ENCODE assay signal across 1 cellular context in the genomic region with DNA sequence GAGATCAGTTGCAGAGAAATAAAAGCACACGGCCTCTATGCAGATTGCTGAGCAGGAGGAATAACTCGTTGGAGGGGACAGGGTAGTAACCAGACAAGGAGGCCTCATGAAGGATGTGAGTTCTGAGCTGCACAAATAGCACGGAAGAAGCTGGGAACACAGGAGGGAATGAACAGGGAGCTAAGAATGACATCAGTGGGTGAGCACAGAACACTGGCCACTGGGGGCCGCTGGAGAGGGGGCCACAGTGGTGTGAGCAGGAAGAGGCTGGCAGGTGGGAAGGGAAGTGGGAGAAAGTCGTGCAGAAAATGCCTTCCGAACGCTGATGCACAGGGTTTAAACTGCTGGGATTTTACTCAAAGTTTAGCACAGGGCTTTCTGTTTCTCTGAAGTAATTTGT.
TF ChIP-seq lines count a peak whose summit lies in the region.

No MANE protein-coding gene starts in this region.

TF ChIP-seq in HEK293, 187 proteins besides CTCF, POLR2A, EP300 and RAD21 (continued from another document):
- TF ChIP-seq KLF10 (tag by site-specific recombination; IDR thresholded peaks at IDR 0.05) (no peak), ZNF211 (tag by site-specific recombination; IDR thresholded peaks at IDR 0.05; ENCODE audit: low read depth) (no peak), ZNF341 (tag by site-specific recombination; IDR thresholded peaks at IDR 0.05; ENCODE audit: low read depth) (no peak), OVOL3 (tag by site-specific recombination; IDR thresholded peaks at IDR 0.05) (no peak)
- TF ChIP-seq, protein P1, sequence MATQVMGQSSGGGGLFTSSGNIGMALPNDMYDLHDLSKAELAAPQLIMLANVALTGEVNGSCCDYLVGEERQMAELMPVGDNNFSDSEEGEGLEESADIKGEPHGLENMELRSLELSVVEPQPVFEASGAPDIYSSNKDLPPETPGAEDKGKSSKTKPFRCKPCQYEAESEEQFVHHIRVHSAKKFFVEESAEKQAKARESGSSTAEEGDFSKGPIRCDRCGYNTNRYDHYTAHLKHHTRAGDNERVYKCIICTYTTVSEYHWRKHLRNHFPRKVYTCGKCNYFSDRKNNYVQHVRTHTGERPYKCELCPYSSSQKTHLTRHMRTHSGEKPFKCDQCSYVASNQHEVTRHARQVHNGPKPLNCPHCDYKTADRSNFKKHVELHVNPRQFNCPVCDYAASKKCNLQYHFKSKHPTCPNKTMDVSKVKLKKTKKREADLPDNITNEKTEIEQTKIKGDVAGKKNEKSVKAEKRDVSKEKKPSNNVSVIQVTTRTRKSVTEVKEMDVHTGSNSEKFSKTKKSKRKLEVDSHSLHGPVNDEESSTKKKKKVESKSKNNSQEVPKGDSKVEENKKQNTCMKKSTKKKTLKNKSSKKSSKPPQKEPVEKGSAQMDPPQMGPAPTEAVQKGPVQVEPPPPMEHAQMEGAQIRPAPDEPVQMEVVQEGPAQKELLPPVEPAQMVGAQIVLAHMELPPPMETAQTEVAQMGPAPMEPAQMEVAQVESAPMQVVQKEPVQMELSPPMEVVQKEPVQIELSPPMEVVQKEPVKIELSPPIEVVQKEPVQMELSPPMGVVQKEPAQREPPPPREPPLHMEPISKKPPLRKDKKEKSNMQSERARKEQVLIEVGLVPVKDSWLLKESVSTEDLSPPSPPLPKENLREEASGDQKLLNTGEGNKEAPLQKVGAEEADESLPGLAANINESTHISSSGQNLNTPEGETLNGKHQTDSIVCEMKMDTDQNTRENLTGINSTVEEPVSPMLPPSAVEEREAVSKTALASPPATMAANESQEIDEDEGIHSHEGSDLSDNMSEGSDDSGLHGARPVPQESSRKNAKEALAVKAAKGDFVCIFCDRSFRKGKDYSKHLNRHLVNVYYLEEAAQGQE (tag by site-specific recombination; IDR thresholded peaks at IDR 0.05) = no peak
- TF ChIP-seq, protein P2, sequence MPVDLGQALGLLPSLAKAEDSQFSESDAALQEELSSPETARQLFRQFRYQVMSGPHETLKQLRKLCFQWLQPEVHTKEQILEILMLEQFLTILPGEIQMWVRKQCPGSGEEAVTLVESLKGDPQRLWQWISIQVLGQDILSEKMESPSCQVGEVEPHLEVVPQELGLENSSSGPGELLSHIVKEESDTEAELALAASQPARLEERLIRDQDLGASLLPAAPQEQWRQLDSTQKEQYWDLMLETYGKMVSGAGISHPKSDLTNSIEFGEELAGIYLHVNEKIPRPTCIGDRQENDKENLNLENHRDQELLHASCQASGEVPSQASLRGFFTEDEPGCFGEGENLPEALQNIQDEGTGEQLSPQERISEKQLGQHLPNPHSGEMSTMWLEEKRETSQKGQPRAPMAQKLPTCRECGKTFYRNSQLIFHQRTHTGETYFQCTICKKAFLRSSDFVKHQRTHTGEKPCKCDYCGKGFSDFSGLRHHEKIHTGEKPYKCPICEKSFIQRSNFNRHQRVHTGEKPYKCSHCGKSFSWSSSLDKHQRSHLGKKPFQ (tag by site-specific recombination; IDR thresholded peaks at IDR 0.05) = peak; percentile 23; the same call in 1 of the 2 replicates
